24 cellular contexts compared by ENCODE assay signal in the genomic region with DNA sequence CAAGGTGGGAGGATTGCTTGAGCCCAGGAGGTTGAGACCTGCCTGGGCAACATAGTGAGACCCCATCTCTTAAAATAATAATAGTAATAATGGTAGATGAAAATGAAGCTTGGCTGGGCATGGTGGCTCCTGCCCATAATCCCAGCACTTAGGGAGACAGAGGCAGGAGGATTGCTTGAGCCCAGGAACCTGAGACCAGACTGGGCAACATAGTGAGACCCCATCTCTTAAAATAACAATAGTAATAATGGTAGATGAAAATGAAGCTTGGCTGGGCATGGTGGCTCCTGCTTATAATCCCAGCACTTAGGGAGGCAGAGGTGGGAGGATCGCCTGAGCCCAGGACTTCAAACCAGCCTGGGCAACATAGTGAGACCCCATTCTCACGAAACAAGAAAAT.
"Had no signal": no experiment of that assay in that cellular context is flagged by ENCODE, and none has a peak within 500 bp of the region (broad histone marks: within the 10 kb centered on the region; RNA-seq: fewer than 3 reads in every experiment).

No MANE protein-coding gene starts in this region.

- DNase-seq: activated CD4-positive, alpha-beta memory T cell treated with anti-CD3 and anti-CD28 coated beads for 36 hours; activated CD4-positive, alpha-beta T cell treated with anti-CD3 and anti-CD28 coated beads, Interleukin-2, amount 10 ng/mL, durations not matched to agents 24 days and 14 days; activated CD4-positive, CD25-positive, alpha-beta regulatory T cell treated with anti-CD3 and anti-CD28 coated beads, Interleukin-2, amount 50 U/mL, for 72 hours; activated CD8-positive, alpha-beta memory T cell treated with anti-CD3 and anti-CD28 coated beads for 24 hours; activated gamma-delta T cell; activated naive CD4-positive, alpha-beta T cell treated with anti-CD3 and anti-CD28 coated beads, Interleukin-2, amount 50 U/mL, for 16 hours; activated naive CD8-positive, alpha-beta T cell treated with anti-CD3 and anti-CD28 coated beads, Interleukin-2, amount 10 ng/mL, durations not matched to agents 7 days and 5 days; activated T-cell treated with anti-CD3 and anti-CD28 coated beads, Interleukin-2, amount 50 U/mL, for 4 hours; aorta; central memory CD4-positive, alpha-beta T cell; Kasumi-1; KBM-7; NCI-H1092 treated with DMSO at 0.1 percent for 48 hours; NCI-H1417 treated with DMSO at 0.1 percent for 48 hours; NCI-H1694; NCI-H2029; NCI-H2107; NCI-H2171 treated with DMSO at 0.1 percent for 48 hours; NCI-H226; NCI-H526; NCI-H774; RPMI8226; SHP77 had no signal

- H3K9me3 Mint-ChIP-seq: activated CD4-positive, alpha-beta memory T cell treated with anti-CD3 and anti-CD28 coated beads for 36 hours; activated CD4-positive, alpha-beta T cell treated with anti-CD3 and anti-CD28 coated beads, Interleukin-2, amount 10 ng/mL, durations not matched to agents 24 days and 14 days; activated naive CD8-positive, alpha-beta T cell treated with anti-CD3 and anti-CD28 coated beads, Interleukin-2, amount 10 ng/mL, durations not matched to agents 7 days and 5 days; activated T-cell treated with anti-CD3 and anti-CD28 coated beads, Interleukin-2, amount 50 U/mL, for 4 hours; T-helper 1 cell treated with Interleukin-12 subunit alpha and Interleukin-12 subunit beta and Interleukin-4 antibody, amounts not matched to agents 30 μg/mL and 1 μg/mL, for 36 hours had no signal

- H3K27me3 Mint-ChIP-seq: activated CD4-positive, alpha-beta T cell treated with anti-CD3 and anti-CD28 coated beads, Interleukin-2, amount 10 ng/mL, durations not matched to agents 24 days and 14 days had no signal

- H3K4me1 Mint-ChIP-seq: activated CD4-positive, alpha-beta T cell treated with anti-CD3 and anti-CD28 coated beads, Interleukin-2, amount 10 ng/mL, durations not matched to agents 24 days and 14 days; activated naive CD8-positive, alpha-beta T cell treated with anti-CD3 and anti-CD28 coated beads, Interleukin-2, amount 10 ng/mL, durations not matched to agents 7 days and 5 days had no signal

- ATAC-seq: activated T-cell treated with anti-CD3 and anti-CD28 coated beads, Interleukin-2, amount 50 U/mL, for 4 hours had no signal

- H3K4me3 Mint-ChIP-seq: activated CD4-positive, alpha-beta memory T cell treated with anti-CD3 and anti-CD28 coated beads for 36 hours; activated CD4-positive, alpha-beta T cell treated with anti-CD3 and anti-CD28 coated beads, Interleukin-2, amount 10 ng/mL, durations not matched to agents 24 days and 14 days; activated naive CD8-positive, alpha-beta T cell treated with anti-CD3 and anti-CD28 coated beads, Interleukin-2, amount 10 ng/mL, durations not matched to agents 7 days and 5 days; activated T-cell treated with anti-CD3 and anti-CD28 coated beads, Interleukin-2, amount 50 U/mL, for 4 hours; T-helper 1 cell treated with Interleukin-12 subunit alpha and Interleukin-12 subunit beta and Interleukin-4 antibody, amounts not matched to agents 30 μg/mL and 1 μg/mL, for 36 hours had no signal

- H3K27ac Mint-ChIP-seq: activated CD4-positive, alpha-beta memory T cell treated with anti-CD3 and anti-CD28 coated beads for 36 hours; activated CD4-positive, alpha-beta T cell treated with anti-CD3 and anti-CD28 coated beads, Interleukin-2, amount 10 ng/mL, durations not matched to agents 24 days and 14 days; activated naive CD8-positive, alpha-beta T cell treated with anti-CD3 and anti-CD28 coated beads, Interleukin-2, amount 10 ng/mL, durations not matched to agents 7 days and 5 days; T-helper 1 cell treated with Interleukin-12 subunit alpha and Interleukin-12 subunit beta and Interleukin-4 antibody, amounts not matched to agents 30 μg/mL and 1 μg/mL, for 36 hours had no signal

- H3K36me3 Mint-ChIP-seq: activated CD4-positive, alpha-beta memory T cell treated with anti-CD3 and anti-CD28 coated beads for 36 hours; activated naive CD8-positive, alpha-beta T cell treated with anti-CD3 and anti-CD28 coated beads, Interleukin-2, amount 10 ng/mL, durations not matched to agents 7 days and 5 days had no signal
